Comparison of ENCODE assay signal across 8 cellular contexts in genomic region chr17:2595736-2596135, GRCh38. TPM values are rescaled to one million over a fixed set of nuclear protein-coding genes. Genes with fewer than 3 reads are reported as not detected.
A peak's percentile ranks its signal among the peaks of the same experiment; 100 is the strongest.
DNase-seq lines count a peak whose midpoint lies in the region; ATAC-seq and TF ChIP-seq lines count a peak whose summit lies in the region.

No MANE protein-coding gene starts in this region.

- H3K27ac ChIP-seq in CD8-positive, alpha-beta T cell (ENCODE audit: low read depth, low read length): no peak overlapping the region
- H3K27ac ChIP-seq in neural cell (ENCODE audit: low read length): peak overlapping the region; percentile 98

- TF ChIP-seq RAD21 in neural cell (conservative IDR thresholded peaks at IDR 0.05): no peak

- peaks cover 66% of the 10 kb centered on the region for H3K79me2 ChIP-seq in neural cell (replicated peaks; ENCODE audit: insufficient read depth, low read length)

- peak overlapping the region; percentile 23 for H3K27ac Mint-ChIP-seq in CD8-positive, alpha-beta T cell
- H3K27ac Mint-ChIP-seq in dendritic cell treated with granulocyte-macrophage colony-stimulating factor and Interleukin-4, amounts not matched to agents 40 ng/mL and 50 ng/mL, for 4 days: no peak overlapping the region

- H3K4me3 ChIP-seq in CD8-positive, alpha-beta T cell (ENCODE audit: low read depth, low read length): peak overlapping the region; percentile 96
- H3K4me3 ChIP-seq in NB4 (ENCODE audit: low read depth, low read length) (peak overlapping the region; percentile 81), neural cell (ENCODE audit: low read length) (peak overlapping the region; percentile 96)

- no peaks in the 10 kb centered on the region for H3K9me2 ChIP-seq in neural cell (ENCODE audit: insufficient read depth, low read length)

- no peaks in the 10 kb centered on the region for H3K9me3 Mint-ChIP-seq in CD8-positive, alpha-beta T cell
- no peaks in the 10 kb centered on the region for H3K9me3 Mint-ChIP-seq in dendritic cell treated with granulocyte-macrophage colony-stimulating factor and Interleukin-4, amounts not matched to agents 40 ng/mL and 50 ng/mL, for 4 days

- peak overlapping the region; percentile 87 for H3K4me3 Mint-ChIP-seq in CD8-positive, alpha-beta T cell
- H3K4me3 Mint-ChIP-seq in dendritic cell treated with granulocyte-macrophage colony-stimulating factor and Interleukin-4, amounts not matched to agents 40 ng/mL and 50 ng/mL, for 4 days: peak overlapping the region; percentile 95

- peak overlapping the region; percentile 96 for H3K4me2 ChIP-seq in neural cell (ENCODE audit: low read length)

- TF ChIP-seq EP300 in neural cell (conservative IDR thresholded peaks at IDR 0.05; ENCODE audit: poor library complexity, severe bottlenecking): no peak

- no peak for TF ChIP-seq POLR2A in NB4 (IDR thresholded peaks at IDR 0.05; ENCODE audit: extremely low read depth, insufficient read length)

- H4K20me1 ChIP-seq in neural cell (ENCODE audit: insufficient read depth): peaks cover 19% of the 10 kb centered on the region

- no peak for TF ChIP-seq CTCF in CD8-positive, alpha-beta T cell (IDR thresholded peaks at IDR 0.05)
- no peak for TF ChIP-seq CTCF in NB4 (IDR thresholded peaks at IDR 0.05; ENCODE audit: low read depth, low read length)
- TF ChIP-seq CTCF in neural cell (IDR thresholded peaks at IDR 0.05; ENCODE audit: poor library complexity, severe bottlenecking): no peak

- no peaks in the 10 kb centered on the region for H3K27me3 Mint-ChIP-seq in CD8-positive, alpha-beta T cell (ENCODE audit: low read depth)
- H3K27me3 Mint-ChIP-seq in dendritic cell treated with granulocyte-macrophage colony-stimulating factor and Interleukin-4, amounts not matched to agents 40 ng/mL and 50 ng/mL, for 4 days: no peaks in the 10 kb centered on the region

- POLR2A ChIA-PET in CD8-positive, alpha-beta T cell (lab: Charles Lee): no interaction called here

- peaks cover 53% of the 10 kb centered on the region for H3K4me1 Mint-ChIP-seq in CD8-positive, alpha-beta T cell (ENCODE audit: low read depth)
- H3K4me1 Mint-ChIP-seq in dendritic cell treated with granulocyte-macrophage colony-stimulating factor and Interleukin-4, amounts not matched to agents 40 ng/mL and 50 ng/mL, for 4 days (ENCODE audit: low read depth): peaks cover 37% of the 10 kb centered on the region

- H3K36me3 ChIP-seq in CD8-positive, alpha-beta T cell (ENCODE audit: insufficient read depth, low read length): no peaks in the 10 kb centered on the region
- no peaks in the 10 kb centered on the region for H3K36me3 ChIP-seq in neural cell (ENCODE audit: insufficient read depth, low read length)

- DNase-seq in CD8-positive, alpha-beta T cell: no peak
- DNase-seq in NB4 (ENCODE audit: low read depth): no peak
- no peak for DNase-seq in NCI-H2029 treated with DMSO at 0.1 percent for 48 hours (lab: John Stamatoyannopoulos, UW)

- H3F3A ChIP-seq in neural cell (ENCODE audit: insufficient read depth, low read length, poor library complexity, severe bottlenecking): no peaks in the 10 kb centered on the region

- no peaks in the 10 kb centered on the region for H3K27me3 ChIP-seq in CD8-positive, alpha-beta T cell (ENCODE audit: insufficient read depth, low read length)
- no peaks in the 10 kb centered on the region for H3K27me3 ChIP-seq in neural cell (ENCODE audit: insufficient read depth, low read depth, low read length)

- H3K4me1 ChIP-seq in CD8-positive, alpha-beta T cell (ENCODE audit: insufficient read depth, low read length): peaks cover 38% of the 10 kb centered on the region

- peaks cover 5% of the 10 kb centered on the region for H3K36me3 Mint-ChIP-seq in CD8-positive, alpha-beta T cell
- peaks cover 20% of the 10 kb centered on the region for H3K36me3 Mint-ChIP-seq in dendritic cell treated with granulocyte-macrophage colony-stimulating factor and Interleukin-4, amounts not matched to agents 40 ng/mL and 50 ng/mL, for 4 days (ENCODE audit: low read depth)

- peak overlapping the region; percentile 100 for H3K9ac ChIP-seq in neural cell (ENCODE audit: low read length)

- no peaks in the 10 kb centered on the region for H3K9me3 ChIP-seq in CD8-positive, alpha-beta T cell (ENCODE audit: low read length)
- H3K9me3 ChIP-seq in neural cell (ENCODE audit: low read length): no peaks in the 10 kb centered on the region

- H2AFZ ChIP-seq in neural cell (ENCODE audit: low read depth, low read length): no peak overlapping the region

- intact Hi-C loops in CD8-positive, alpha-beta T cell (cut with DNase I, micrococcal nuclease): loop anchor here in 1 of 2 experiments (5.0 kb wide), 1 partner anchor 47 kb away; no protein-coding TSS in a partner anchor
- intact Hi-C loops in dendritic cell treated with granulocyte-macrophage colony-stimulating factor and Interleukin-4, amounts not matched to agents 40 ng/mL and 50 ng/mL, for 4 days (cut with micrococcal nuclease): no loop called here

- ATAC-seq in CD8-positive, alpha-beta T cell: no peak
- ATAC-seq in GM21619 (IDR thresholded peaks at IDR 0.05; ENCODE audit: unreplicated experiment) (no peak), GM19395 (IDR thresholded peaks at IDR 0.05; ENCODE audit: unreplicated experiment) (no peak), GM21447 (IDR thresholded peaks at IDR 0.05; ENCODE audit: unreplicated experiment) (no peak)

- CTCF ChIA-PET in CD8-positive, alpha-beta T cell (lab: Charles Lee): interaction anchor here (0.8 kb wide), 1 partner anchor 50 kb away, joined by 3 read pairs; no protein-coding TSS in a partner anchor

TF ChIP-seq in neural cell, 6 proteins besides CTCF, POLR2A, EP300 and RAD21:
- TF ChIP-seq EZH2 (IDR thresholded peaks at IDR 0.05; ENCODE audit: borderline replicate concordance, insufficient read depth, low read length, poor library complexity, severe bottlenecking): no peak
- TF ChIP-seq POLR2AphosphoS5 (IDR thresholded peaks at IDR 0.05): peak; percentile 47
- no peak for TF ChIP-seq SMC3 (conservative IDR thresholded peaks at IDR 0.05; ENCODE audit: poor library complexity)
- no peak for TF ChIP-seq TAF1 (IDR thresholded peaks at IDR 0.05; ENCODE audit: low read depth)
- no peak for TF ChIP-seq MXI1 (conservative IDR thresholded peaks at IDR 0.05; ENCODE audit: poor library complexity, severe bottlenecking)
- peak; percentile 13 for TF ChIP-seq REST (IDR thresholded peaks at IDR 0.05; ENCODE audit: borderline replicate concordance)

RNA-seq across cellular contexts. Expression of gene PAFAH1B1, which starts 2.3 kb away (rescaled TPM):
- total RNA-seq in CD8-positive, alpha-beta T cell: 100 to 1,000 TPM; 139 to 157 TPM
- 294 and 305 TPM in 2 replicates for polyA plus RNA-seq in neural cell
- 492 and 532 TPM in 2 replicates for polyA minus RNA-seq in neural cell
